In the genomic region with DNA sequence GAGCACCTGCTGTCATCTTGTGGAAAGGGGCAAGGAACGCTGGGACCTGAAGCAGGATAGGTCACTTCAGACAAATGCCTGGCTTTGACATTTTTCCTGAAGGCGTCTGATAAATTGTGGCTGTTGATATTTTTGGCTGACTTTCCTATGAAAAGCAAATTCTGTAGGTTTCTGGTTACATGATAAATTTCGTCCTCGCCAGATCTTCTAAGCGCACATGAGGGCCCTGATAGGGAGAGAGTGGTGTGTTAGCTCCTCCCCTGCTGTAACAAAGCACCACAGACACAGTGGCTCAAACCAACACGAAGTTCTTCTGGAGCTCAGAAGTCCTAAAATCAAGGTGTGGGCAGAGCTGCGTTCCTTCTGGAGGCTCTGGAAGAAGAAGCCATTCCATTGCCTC, we compare ENCODE assay signal across 31 cellular contexts. TPM values are rescaled to one million over a fixed set of nuclear protein-coding genes. Genes with fewer than 3 reads are reported as not detected.
"Had no signal": no experiment of that assay in that cellular context is flagged by ENCODE, and none has a peak within 500 bp of the region (broad histone marks: within the 10 kb centered on the region; RNA-seq: fewer than 3 reads in every experiment).

No MANE protein-coding gene starts in this region.

- H3K4me3 ChIP-seq: breast epithelium, colonic mucosa, pancreas, psoas muscle, sigmoid colon, thoracic aorta, vagina had no signal

- DNase-seq: activated CD4-positive, alpha-beta T cell treated with anti-CD3 and anti-CD28 coated beads for 1 hour; activated CD4-positive, alpha-beta T cell treated with anti-CD3 and anti-CD28 coated beads, Interleukin-2, amount 50 U/mL, for 1 hour; activated CD8-positive, alpha-beta memory T cell treated with anti-CD3 and anti-CD28 coated beads, Interleukin-2, amount 10 ng/mL, durations not matched to agents 7 days and 5 days; activated CD8-positive, alpha-beta T cell treated with anti-CD3 and anti-CD28 coated beads for 36 hours; activated naive CD4-positive, alpha-beta T cell treated with anti-CD3 and anti-CD28 coated beads, Interleukin-2, amount 50 U/mL, for 16 hours; activated naive CD8-positive, alpha-beta T cell treated with anti-CD3 and anti-CD28 coated beads, Interleukin-2, amount 50 U/mL, for 24 hours; activated T-cell treated with anti-CD3 and anti-CD28 coated beads, Interleukin-2, amount 50 U/mL, for 72 hours; amygdala; central memory CD4-positive, alpha-beta T cell; colonic mucosa; effector memory CD4-positive, alpha-beta T cell; foreskin melanocyte; mammary epithelial cell; natural killer cell; pancreas; psoas muscle; sigmoid colon; small intestine; stimulated activated CD4-positive, alpha-beta T cell treated with anti-CD3 and anti-CD28 coated beads, Interleukin-4, amount 100 ng/mL, for 24 hours; T-helper 17 cell; T1000 had no signal

- FAIRE-seq: islet of Langerhans, pancreas, small intestine had no signal

- H3K4me1 ChIP-seq: breast epithelium, colonic mucosa, pancreas, psoas muscle, vagina had no signal

- H3K27ac ChIP-seq: breast epithelium, colonic mucosa, pancreas, psoas muscle, sigmoid colon, thoracic aorta, vagina had no signal

- H3K27ac Mint-ChIP-seq: activated CD8-positive, alpha-beta memory T cell treated with anti-CD3 and anti-CD28 coated beads, Interleukin-2, amount 10 ng/mL, durations not matched to agents 7 days and 5 days; activated CD8-positive, alpha-beta T cell treated with anti-CD3 and anti-CD28 coated beads for 36 hours; activated naive CD8-positive, alpha-beta T cell treated with anti-CD3 and anti-CD28 coated beads, Interleukin-2, amount 50 U/mL, for 24 hours; activated T-cell treated with anti-CD3 and anti-CD28 coated beads, Interleukin-2, amount 50 U/mL, for 72 hours; natural killer cell; stimulated activated effector memory CD8-positive, alpha-beta T cell treated with anti-CD3 and anti-CD28 coated beads, Interleukin-12 subunit alpha, Interleukin-12 subunit beta, amount 100 ng/mL, for 72 hours; stimulated activated naive CD8-positive, alpha-beta T cell treated with anti-CD3 and anti-CD28 coated beads, Interleukin-15, Interleukin-2, amounts not matched to agents 100 ng/mL and 50 ng/mL, for 24 hours; T-helper 17 cell; type B pancreatic cell had no signal

- H3K9me3 Mint-ChIP-seq: activated naive CD8-positive, alpha-beta T cell treated with anti-CD3 and anti-CD28 coated beads, Interleukin-2, amount 50 U/mL, for 24 hours; natural killer cell; stimulated activated effector memory CD8-positive, alpha-beta T cell treated with anti-CD3 and anti-CD28 coated beads, Interleukin-12 subunit alpha, Interleukin-12 subunit beta, amount 100 ng/mL, for 72 hours; stimulated activated naive CD8-positive, alpha-beta T cell treated with anti-CD3 and anti-CD28 coated beads, Interleukin-15, Interleukin-2, amounts not matched to agents 100 ng/mL and 50 ng/mL, for 24 hours; type B pancreatic cell had no signal

- H3K36me3 ChIP-seq: breast epithelium, colonic mucosa, pancreas, sigmoid colon, thoracic aorta, vagina had no signal

- H3K36me3 Mint-ChIP-seq: natural killer cell; stimulated activated effector memory CD8-positive, alpha-beta T cell treated with anti-CD3 and anti-CD28 coated beads, Interleukin-12 subunit alpha, Interleukin-12 subunit beta, amount 100 ng/mL, for 72 hours; type B pancreatic cell had no signal

- ATAC-seq: activated CD8-positive, alpha-beta memory T cell treated with anti-CD3 and anti-CD28 coated beads, Interleukin-2, amount 10 ng/mL, durations not matched to agents 7 days and 5 days; activated CD8-positive, alpha-beta T cell treated with anti-CD3 and anti-CD28 coated beads for 36 hours; activated naive CD8-positive, alpha-beta T cell treated with anti-CD3 and anti-CD28 coated beads, Interleukin-2, amount 50 U/mL, for 24 hours; activated T-cell treated with anti-CD3 and anti-CD28 coated beads, Interleukin-2, amount 50 U/mL, for 72 hours; esophagus mucosa; natural killer cell; pancreas; psoas muscle; SK-N-SH treated with all-trans-retinoic acid at 6 μM for 48 hours; stimulated activated effector memory CD8-positive, alpha-beta T cell treated with anti-CD3 and anti-CD28 coated beads, Interleukin-12 subunit alpha, Interleukin-12 subunit beta, amount 100 ng/mL, for 72 hours; T-helper 17 cell had no signal

- H3K27me3 ChIP-seq: breast epithelium, colonic mucosa, pancreas, sigmoid colon, vagina had no signal

- H3K27me3 Mint-ChIP-seq: activated CD8-positive, alpha-beta T cell treated with anti-CD3 and anti-CD28 coated beads for 36 hours; activated naive CD8-positive, alpha-beta T cell treated with anti-CD3 and anti-CD28 coated beads, Interleukin-2, amount 50 U/mL, for 24 hours; stimulated activated naive CD8-positive, alpha-beta T cell treated with anti-CD3 and anti-CD28 coated beads, Interleukin-15, Interleukin-2, amounts not matched to agents 100 ng/mL and 50 ng/mL, for 24 hours; type B pancreatic cell had no signal

- H3K4me3 Mint-ChIP-seq: activated CD8-positive, alpha-beta memory T cell treated with anti-CD3 and anti-CD28 coated beads, Interleukin-2, amount 10 ng/mL, durations not matched to agents 7 days and 5 days; activated CD8-positive, alpha-beta T cell treated with anti-CD3 and anti-CD28 coated beads for 36 hours; activated naive CD8-positive, alpha-beta T cell treated with anti-CD3 and anti-CD28 coated beads, Interleukin-2, amount 50 U/mL, for 24 hours; activated T-cell treated with anti-CD3 and anti-CD28 coated beads, Interleukin-2, amount 50 U/mL, for 72 hours; natural killer cell; stimulated activated effector memory CD8-positive, alpha-beta T cell treated with anti-CD3 and anti-CD28 coated beads, Interleukin-12 subunit alpha, Interleukin-12 subunit beta, amount 100 ng/mL, for 72 hours; stimulated activated naive CD8-positive, alpha-beta T cell treated with anti-CD3 and anti-CD28 coated beads, Interleukin-15, Interleukin-2, amounts not matched to agents 100 ng/mL and 50 ng/mL, for 24 hours; T-helper 17 cell; type B pancreatic cell had no signal

- H3K4me1 Mint-ChIP-seq: stimulated activated effector memory CD8-positive, alpha-beta T cell treated with anti-CD3 and anti-CD28 coated beads, Interleukin-12 subunit alpha, Interleukin-12 subunit beta, amount 100 ng/mL, for 72 hours had no signal

- H3K9me3 ChIP-seq: breast epithelium, colonic mucosa, pancreas, psoas muscle, sigmoid colon, thoracic aorta, vagina had no signal

RNA-seq across cellular contexts. Expression of a gene that starts 19.6 kb away (rescaled TPM):
- total RNA-seq: mononuclear cell had no signal
- polyA plus RNA-seq: mammary epithelial cell had no signal
